In the genomic region with DNA sequence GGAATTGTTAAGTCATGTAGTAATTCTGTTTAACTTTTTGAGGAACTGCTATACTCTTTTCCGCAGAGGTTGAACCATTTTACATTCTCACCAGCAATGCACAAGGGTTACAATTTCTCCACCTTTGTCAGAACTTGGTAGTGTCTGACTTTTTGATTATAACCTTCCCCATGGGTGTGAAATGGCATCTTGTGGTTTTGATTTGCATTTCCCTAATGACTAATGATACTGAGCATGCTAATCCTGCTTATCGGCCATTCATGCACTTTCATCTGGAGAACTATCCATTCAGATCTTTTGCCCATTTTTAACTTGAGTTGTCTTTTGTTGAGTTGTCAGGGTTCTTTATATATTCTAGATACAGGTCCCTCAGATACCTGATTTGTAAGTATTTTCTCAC, we compare ENCODE assay signal across 17 cellular contexts. TPM values are rescaled to one million over a fixed set of nuclear protein-coding genes. Genes with fewer than 3 reads are reported as not detected.
DNase-seq lines count a peak whose midpoint lies in the region; ATAC-seq, FAIRE-seq and TF ChIP-seq lines count a peak whose summit lies in the region.
"Had no signal": no experiment of that assay in that cellular context is flagged by ENCODE, and none has a peak within 500 bp of the region (broad histone marks: within the 10 kb centered on the region; RNA-seq: fewer than 3 reads in every experiment).

No MANE protein-coding gene starts in this region.

- H3K4me1 ChIP-seq in testis = peaks cover 7% of the 10 kb centered on the region
- H3K4me1 ChIP-seq: HAP-1 had no signal

- no peak overlapping the region for H3K4me3 Mint-ChIP-seq in nephron progenitor cell
- H3K4me3 Mint-ChIP-seq: CD4-positive, alpha-beta T cell; IgD-negative memory B cell had no signal

- 89 to 97% methylated on average over 2 of the region's 2 CpGs for WGBS in testis, 2 donors

- peaks cover 2% of the 10 kb centered on the region for H3K27me3 Mint-ChIP-seq in nephron progenitor cell (ENCODE audit: low read depth, poor library complexity)
- H3K27me3 Mint-ChIP-seq: CD4-positive, alpha-beta T cell had no signal

- intact Hi-C loops in testis (cut with DNase I; ENCODE audit: low total_unique reads) = no loop called here

- peaks cover under 1% of the 10 kb centered on the region for H3K4me1 Mint-ChIP-seq in nephron progenitor cell

- H3K36me3 ChIP-seq in testis (ENCODE audit: low read depth, missing control alignments) = no peaks in the 10 kb centered on the region
- H3K36me3 ChIP-seq: HAP-1 had no signal

- H3K36me3 Mint-ChIP-seq in nephron progenitor cell (ENCODE audit: low read depth) = no peaks in the 10 kb centered on the region
- H3K36me3 Mint-ChIP-seq: IgD-negative memory B cell had no signal

- DNase-seq in D721Med (ENCODE audit: insufficient read length, low spot score) = no peak
- DNase-seq in astrocyte of the hippocampus (ENCODE audit: low read depth, low spot score) = peak; percentile 39
- peak; percentile 20 for DNase-seq in renal cortical epithelial cell (ENCODE audit: low read depth)
- DNase-seq in nephron progenitor cell = no peak
- DNase-seq in testis = no peak
- no peak for DNase-seq in activated naive CD4-positive, alpha-beta T cell (lab: John Stamatoyannopoulos, UW)
- DNase-seq: ACHN; C1 segment of cervical spinal cord; Calu3; CD4-positive, alpha-beta T cell; DMS79 had no signal

- no peaks in the 10 kb centered on the region for H3K27me3 ChIP-seq in testis

- TF ChIP-seq POLR2A in testis (IDR thresholded peaks at IDR 0.05) = no peak

- no peak overlapping the region for H3K27ac ChIP-seq in testis

- H3K4me3 ChIP-seq in testis = no peak overlapping the region
- H3K4me3 ChIP-seq: HAP-1 had no signal

- no peaks in the 10 kb centered on the region for H3K9me3 ChIP-seq in testis
- H3K9me3 ChIP-seq: HAP-1 had no signal

- H3K27ac Mint-ChIP-seq in nephron progenitor cell = no peak overlapping the region
- H3K27ac Mint-ChIP-seq: CD4-positive, alpha-beta T cell; IgD-negative memory B cell had no signal

- TF ChIP-seq CTCF in D721Med (IDR thresholded peaks at IDR 0.05; ENCODE audit: insufficient read depth, missing control alignments) (no peak), nephron progenitor cell (IDR thresholded peaks at IDR 0.05) (no peak), testis (IDR thresholded peaks at IDR 0.05) (no peak)

- peak; percentile 40 for ATAC-seq in HG03175 (IDR thresholded peaks at IDR 0.05; ENCODE audit: unreplicated experiment)

- FAIRE-seq in D721Med (lab: Jason Lieb, UNC) = peak; percentile 94
- FAIRE-seq: GM12891, H1 had no signal

- H3K9me3 Mint-ChIP-seq in nephron progenitor cell = no peaks in the 10 kb centered on the region
- H3K9me3 Mint-ChIP-seq: CD4-positive, alpha-beta T cell; IgD-negative memory B cell had no signal

RNA-seq across cellular contexts. Expression of a gene that starts 47.2 kb away (rescaled TPM):
- total RNA-seq in renal cortical epithelial cell = 163 and 256 TPM in 2 replicates
- 10 to 100 TPM; 77.2 to 96.0 TPM for total RNA-seq in testis
- 126 TPM for polyA plus RNA-seq in testis (ENCODE audit: insufficient read depth, low read depth, low replicate concordance)
- total RNA-seq: G401 had no signal

Comparison
In these comparisons a context has a peak if more than half of its experiments do, and no peak if none do; other contexts are left out.
1. DNase-seq: peak in astrocyte of the hippocampus (single experiment) and renal cortical epithelial cell (single experiment); none in D721Med (single experiment), nephron progenitor cell (single experiment), testis (single experiment) and activated naive CD4-positive, alpha-beta T cell (0 of 4).